9 cellular contexts compared by ENCODE assay signal in genomic region chr6:5892669-5893068, GRCh38.
A peak's percentile ranks its signal among the peaks of the same experiment; 100 is the strongest.
DNase-seq lines count a peak whose midpoint lies in the region; ATAC-seq and TF ChIP-seq lines count a peak whose summit lies in the region.
"Had no signal": no experiment of that assay in that cellular context is flagged by ENCODE, and none has a peak within 500 bp of the region (broad histone marks: within the 10 kb centered on the region; RNA-seq: fewer than 3 reads in every experiment).

No MANE protein-coding gene starts in this region.

- H3K9me3 ChIP-seq in ES-I3 (ENCODE audit: control insufficient read depth, insufficient read depth, low read length) (0 out of 2 replicates have a peak, but pooled peaks cover 4% of the 10 kb centered on the region), NT2/D1 (ENCODE audit: insufficient read depth, low read length) (peaks cover 11% of the 10 kb centered on the region; the same call in 1 of the 2 replicates), thyroid gland (no peaks in the 10 kb centered on the region)
- H3K9me3 ChIP-seq: ascending aorta, gastroesophageal sphincter had no signal

- no peaks in the 10 kb centered on the region for H3K27me3 Mint-ChIP-seq in osteocyte (ENCODE audit: unreplicated experiment)

- peak overlapping the region; percentile 83 for H3K4me3 Mint-ChIP-seq in osteocyte (ENCODE audit: unreplicated experiment)

- H3K27me3 ChIP-seq in NT2/D1 (ENCODE audit: insufficient read depth, insufficient read length) (no peaks in the 10 kb centered on the region), thyroid gland (no peaks in the 10 kb centered on the region)
- H3K27me3 ChIP-seq: ascending aorta, gastroesophageal sphincter had no signal

- DNase-seq in NT2/D1 (ENCODE audit: low read depth, low spot score) (no peak), epithelial cell of proximal tubule (ENCODE audit: low read depth) (no peak), osteocyte (ENCODE audit: extremely low spot score, unreplicated experiment) (no peak), thyroid gland (no peak)

- no peak overlapping the region for H3K27ac Mint-ChIP-seq in osteocyte (ENCODE audit: unreplicated experiment)

- intact Hi-C loops in thyroid gland (cut with DNase I), result no loop called here

- 0 out of 2 replicates have a peak, but pooled peaks cover 4% of the 10 kb centered on the region for H3K4me1 ChIP-seq in ES-I3 (ENCODE audit: insufficient read depth, low read length)
- peaks cover 4% of the 10 kb centered on the region for H3K4me1 ChIP-seq in NT2/D1 (ENCODE audit: insufficient read depth, insufficient read length)
- no peaks in the 10 kb centered on the region for H3K4me1 ChIP-seq in thyroid gland
- H3K4me1 ChIP-seq: ascending aorta, gastroesophageal sphincter had no signal

- no peak overlapping the region for H3K27ac ChIP-seq in thyroid gland
- H3K27ac ChIP-seq: ascending aorta, gastroesophageal sphincter had no signal

- no peaks in the 10 kb centered on the region for H3K36me3 Mint-ChIP-seq in osteocyte (ENCODE audit: unreplicated experiment)

- no peak for TF ChIP-seq POLR2A in thyroid gland (IDR thresholded peaks at IDR 0.05)

- H3K9me3 Mint-ChIP-seq in osteocyte (ENCODE audit: unreplicated experiment), result peaks cover 8% of the 10 kb centered on the region

- ATAC-seq in HG02678 (IDR thresholded peaks at IDR 0.05; ENCODE audit: unreplicated experiment) (no peak), GM21723 (IDR thresholded peaks at IDR 0.05; ENCODE audit: unreplicated experiment) (no peak)
- ATAC-seq: gastroesophageal sphincter had no signal

- no peaks in the 10 kb centered on the region for H3K4me1 Mint-ChIP-seq in osteocyte (ENCODE audit: unreplicated experiment)

- H3K9ac ChIP-seq in ES-I3 (ENCODE audit: low read depth, low read length) (peak overlapping the region; percentile 63), NT2/D1 (ENCODE audit: insufficient read length, low read depth) (peak overlapping the region; percentile 24)

- no peak for TF ChIP-seq CTCF in epithelial cell of proximal tubule (conservative IDR thresholded peaks at IDR 0.05; ENCODE audit: low read depth, low read length)
- no peak for TF ChIP-seq CTCF in osteocyte (IDR thresholded peaks at IDR 0.05)
- no peak for TF ChIP-seq CTCF in thyroid gland (IDR thresholded peaks at IDR 0.05)

- H3K4me3 ChIP-seq in NT2/D1 (ENCODE audit: insufficient read length, low read depth) (peak overlapping the region; percentile 22), epithelial cell of proximal tubule (ENCODE audit: low read depth, low read length) (peak overlapping the region; percentile 39), thyroid gland (replicated peaks in 1 of 3) (no peak overlapping the region)
- H3K4me3 ChIP-seq: ascending aorta had no signal

- H3K36me3 ChIP-seq in ES-I3 (ENCODE audit: insufficient read depth, low read length), result no peaks in the 10 kb centered on the region
- H3K36me3 ChIP-seq in NT2/D1 (ENCODE audit: insufficient read depth, insufficient read length, low read length), result no peaks in the 10 kb centered on the region
- no peaks in the 10 kb centered on the region for H3K36me3 ChIP-seq in thyroid gland
- H3K36me3 ChIP-seq: ascending aorta, gastroesophageal sphincter had no signal

- 90 to 95% methylated on average over 6 of the region's 6 CpGs for WGBS in thyroid gland, 2 donors

Comparison
In these comparisons a context has a peak if more than half of its experiments do, and no peak if none do; other contexts are left out.
1. H3K4me3 ChIP-seq: peak in NT2/D1 (single experiment) and epithelial cell of proximal tubule (single experiment); none in thyroid gland (0 of 3).